In the genomic region with DNA sequence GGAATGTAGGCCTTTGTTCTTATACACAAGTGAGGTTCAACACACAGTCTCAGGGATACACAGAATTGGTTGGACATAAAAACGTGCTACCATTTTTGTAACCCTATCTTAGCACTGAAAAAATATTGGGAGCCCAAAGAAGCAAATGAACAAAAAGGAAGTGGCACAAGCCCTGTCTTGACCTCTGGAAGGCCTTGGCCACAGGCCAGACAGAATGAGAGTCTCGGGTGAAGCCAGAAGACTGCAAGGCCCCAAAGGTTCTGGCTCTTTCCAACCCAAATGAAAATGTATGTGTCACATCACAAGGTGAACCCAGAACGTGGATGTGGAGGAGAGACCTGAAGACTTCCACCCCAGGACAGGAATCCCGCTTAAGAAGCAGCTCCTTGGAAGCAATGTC, we compare ENCODE assay signal across 15 cellular contexts. TPM values are rescaled to one million over a fixed set of nuclear protein-coding genes. Genes with fewer than 3 reads are reported as not detected.
DNase-seq lines count a peak whose midpoint lies in the region; ATAC-seq and TF ChIP-seq lines count a peak whose summit lies in the region.
"Had no signal": no experiment of that assay in that cellular context is flagged by ENCODE, and none has a peak within 500 bp of the region (broad histone marks: within the 10 kb centered on the region; RNA-seq: fewer than 3 reads in every experiment).

No MANE protein-coding gene starts in this region.

- ATAC-seq in PC-3, result no peak

- CTCF ChIA-PET in PC-3 (lab: Charles Lee), result no interaction called here
- CTCF ChIA-PET in OCI-LY7 (lab: Charles Lee; ENCODE audit: unreplicated experiment), result no interaction called here

- H3K4me1 ChIP-seq in PC-3 (ENCODE audit: insufficient read depth, low read length), result peaks cover 8% of the 10 kb centered on the region; the same call in 1 of the 2 replicates
- no peaks in the 10 kb centered on the region for H3K4me1 ChIP-seq in OCI-LY7 (ENCODE audit: insufficient read depth, low read length, poor library complexity, severe bottlenecking)

- DNase-seq in MV-4-11 (lab: John Stamatoyannopoulos, UW) (peak; percentile 15), PC-3 (no peak), NCI-H748 (lab: John Stamatoyannopoulos, UW; ENCODE audit: unreplicated experiment) (no peak), HuH-7.5 (ENCODE audit: low spot score) (no peak), OCI-LY7 (ENCODE audit: low spot score) (no peak)
- DNase-seq: C1 segment of cervical spinal cord; Calu3; CD4-positive, alpha-beta memory T cell; COR-L47; DMS53; DMS79 treated with DMSO at 0.1 percent for 48 hours; H7; HCEC 1CT had no signal

- H4K20me1 ChIP-seq in PC-3 (ENCODE audit: low read length), result no peaks in the 10 kb centered on the region
- no peaks in the 10 kb centered on the region for H4K20me1 ChIP-seq in OCI-LY7 (ENCODE audit: insufficient read depth, low read length)

- peaks cover 93% of the 10 kb centered on the region for H3K27me3 ChIP-seq in PC-3 (ENCODE audit: low read length)

- no peaks in the 10 kb centered on the region for H3K9me2 ChIP-seq in PC-3 (replicated peaks; ENCODE audit: low read length)
- no peaks in the 10 kb centered on the region for H3K9me2 ChIP-seq in OCI-LY7 (ENCODE audit: insufficient read depth, low read length)

- H3K27ac ChIP-seq in PC-3 (ENCODE audit: low read length), result no peak overlapping the region
- H3K27ac ChIP-seq in angular gyrus (ENCODE audit: low read depth, low read length), result peak overlapping the region; percentile 50
- H3K27ac ChIP-seq in OCI-LY7 (ENCODE audit: low read depth, low read length, poor library complexity, severe bottlenecking), result no peak overlapping the region
- H3K27ac ChIP-seq: GM23248 had no signal

- no peak overlapping the region for H3K4me3 ChIP-seq in PC-3 (ENCODE audit: low read length)
- no peak overlapping the region for H3K4me3 ChIP-seq in OCI-LY7 (ENCODE audit: low read depth, low read length, poor library complexity, severe bottlenecking)
- H3K4me3 ChIP-seq: GM23248 had no signal

- H3K9me3 ChIP-seq in PC-3 (ENCODE audit: low read length), result no peaks in the 10 kb centered on the region
- H3K9me3 ChIP-seq in OCI-LY7 (ENCODE audit: low read length), result no peaks in the 10 kb centered on the region

- no TSS peak for BruUV-seq in PC-3 (replicated peaks; lab: Mats Ljungman, UMichigan)
- no TSS peak for BruUV-seq in OCI-LY7 (replicated peaks; lab: Mats Ljungman, UMichigan)

- POLR2A ChIA-PET in PC-3 (lab: Charles Lee; ENCODE audit: unreplicated experiment) (no interaction called here), OCI-LY7 (lab: Charles Lee) (no interaction called here)

- H3F3A ChIP-seq in PC-3 (ENCODE audit: low read length, unreplicated experiment), result no peaks in the 10 kb centered on the region

- intact Hi-C loops in PC-3 (cut with micrococcal nuclease) (no loop called here), OCI-LY7 (cut with micrococcal nuclease; ENCODE audit: unreplicated experiment) (no loop called here)

- H3K36me3 ChIP-seq in PC-3 (ENCODE audit: low read depth, low read length) (no peaks in the 10 kb centered on the region), OCI-LY7 (ENCODE audit: insufficient read depth, low read length) (no peaks in the 10 kb centered on the region)

- no peak overlapping the region for H2AFZ ChIP-seq in PC-3 (ENCODE audit: low read length)
- no peak overlapping the region for H2AFZ ChIP-seq in OCI-LY7 (ENCODE audit: low read length)
- H2AFZ ChIP-seq: GM23248 had no signal

- H3K79me2 ChIP-seq in PC-3 (ENCODE audit: low read length), result no peaks in the 10 kb centered on the region
- no peaks in the 10 kb centered on the region for H3K79me2 ChIP-seq in OCI-LY7 (ENCODE audit: insufficient read depth, low read depth, low read length)

- TF ChIP-seq CTCF in PC-3 (conservative IDR thresholded peaks at IDR 0.05; ENCODE audit: low read depth, low read length), result no peak
- no peak for TF ChIP-seq CTCF in OCI-LY7 (conservative IDR thresholded peaks at IDR 0.05; ENCODE audit: low read length)

- no peak overlapping the region for H3K9ac ChIP-seq in PC-3 (ENCODE audit: low read length)
- H3K9ac ChIP-seq: GM23248 had no signal

- 0 out of 2 replicates have a peak overlapping the region, but pooled peaks have one; percentile 4 for H3K4me2 ChIP-seq in PC-3 (ENCODE audit: low read length)
- H3K4me2 ChIP-seq in OCI-LY7 (ENCODE audit: low read length), result no peak overlapping the region

RNA-seq across cellular contexts. Expression of a gene that starts 57.3 kb away (rescaled TPM):
- under 0.01 TPM in 1 of 2 replicates, not detected in the other for total RNA-seq in PC-3 (2014; rRNA removed)
- not detected in 2 replicates for total RNA-seq in OCI-LY7 (2014; rRNA removed; shearing (Covaris generic))
- total RNA-seq in OCI-LY7 (2022), result not detected in 2 replicates
- total RNA-seq: CD4-positive, alpha-beta memory T cell had no signal
